ENCODE assay signal across 16 cellular contexts in genomic region chr3:67377299-67377698, GRCh38.
"Had no signal": no experiment of that assay in that cellular context is flagged by ENCODE, and none has a peak within 500 bp of the region (broad histone marks: within the 10 kb centered on the region; RNA-seq: fewer than 3 reads in every experiment).

No MANE protein-coding gene starts in this region.

- H3K4me1 Mint-ChIP-seq: activated CD8-positive, alpha-beta memory T cell treated with anti-CD3 and anti-CD28 coated beads, Interleukin-2, amount 10 ng/mL, durations not matched to agents 7 days and 5 days had no signal

- H3K36me3 ChIP-seq: sigmoid colon had no signal

- DNase-seq: activated CD4-positive, alpha-beta memory T cell treated with anti-CD3 and anti-CD28 coated beads for 36 hours; activated CD4-positive, CD25-positive, alpha-beta regulatory T cell treated with anti-CD3 and anti-CD28 coated beads, Interleukin-2, amount 50 U/mL, for 72 hours; activated CD8-positive, alpha-beta memory T cell treated with anti-CD3 and anti-CD28 coated beads, Interleukin-2, amount 10 ng/mL, durations not matched to agents 7 days and 5 days; activated effector memory CD4-positive, alpha-beta T cell treated with Interleukin-2 at 50 U/mL for 16 hours; activated naive CD4-positive, alpha-beta T cell treated with anti-CD3 and anti-CD28 coated beads, Interleukin-2, amount 50 U/mL, for 16 hours; activated T-cell treated with anti-CD3 and anti-CD28 coated beads, Interleukin-2, amount 50 U/mL, for 24 hours; dermis blood vessel endothelial cell; islet precursor cell; mucosa of descending colon; naive thymus-derived CD8-positive, alpha-beta T cell; pancreas; sigmoid colon; stimulated activated CD4-positive, alpha-beta T cell treated with anti-CD3 and anti-CD28 coated beads, Interleukin-1b, Interleukin-23, amount 100 ng/mL, for 48 hours; stimulated activated naive CD8-positive, alpha-beta T cell treated with anti-CD3 and anti-CD28 coated beads, Interleukin-15, amount 100 ng/mL, for 72 hours; upper lobe of left lung had no signal

- ATAC-seq: activated CD8-positive, alpha-beta memory T cell treated with anti-CD3 and anti-CD28 coated beads, Interleukin-2, amount 10 ng/mL, durations not matched to agents 7 days and 5 days; gastroesophageal sphincter; mucosa of descending colon; naive thymus-derived CD8-positive, alpha-beta T cell; pancreas; stimulated activated naive CD8-positive, alpha-beta T cell treated with anti-CD3 and anti-CD28 coated beads, Interleukin-15, amount 100 ng/mL, for 72 hours had no signal

- H3K4me3 ChIP-seq: gastroesophageal sphincter, mucosa of descending colon, pancreas, sigmoid colon, upper lobe of left lung had no signal

- H3K27me3 Mint-ChIP-seq: activated CD4-positive, alpha-beta memory T cell treated with anti-CD3 and anti-CD28 coated beads for 36 hours; activated CD8-positive, alpha-beta memory T cell treated with anti-CD3 and anti-CD28 coated beads, Interleukin-2, amount 10 ng/mL, durations not matched to agents 7 days and 5 days; activated T-cell treated with anti-CD3 and anti-CD28 coated beads, Interleukin-2, amount 50 U/mL, for 24 hours; naive thymus-derived CD8-positive, alpha-beta T cell; stimulated activated naive CD8-positive, alpha-beta T cell treated with anti-CD3 and anti-CD28 coated beads, Interleukin-15, amount 100 ng/mL, for 72 hours had no signal

- H3K27ac Mint-ChIP-seq: activated CD4-positive, alpha-beta memory T cell treated with anti-CD3 and anti-CD28 coated beads for 36 hours; activated CD8-positive, alpha-beta memory T cell treated with anti-CD3 and anti-CD28 coated beads, Interleukin-2, amount 10 ng/mL, durations not matched to agents 7 days and 5 days; activated T-cell treated with anti-CD3 and anti-CD28 coated beads, Interleukin-2, amount 50 U/mL, for 24 hours; stimulated activated naive CD8-positive, alpha-beta T cell treated with anti-CD3 and anti-CD28 coated beads, Interleukin-15, amount 100 ng/mL, for 72 hours had no signal

- H3K9me3 Mint-ChIP-seq: activated CD4-positive, alpha-beta memory T cell treated with anti-CD3 and anti-CD28 coated beads for 36 hours; activated T-cell treated with anti-CD3 and anti-CD28 coated beads, Interleukin-2, amount 50 U/mL, for 24 hours; stimulated activated naive CD8-positive, alpha-beta T cell treated with anti-CD3 and anti-CD28 coated beads, Interleukin-15, amount 100 ng/mL, for 72 hours had no signal

- H3K9me3 ChIP-seq: gastroesophageal sphincter, mucosa of descending colon, pancreas, sigmoid colon, upper lobe of left lung had no signal

- H3K4me1 ChIP-seq: pancreas had no signal

- H3K27me3 ChIP-seq: gastroesophageal sphincter, pancreas, sigmoid colon, upper lobe of left lung had no signal

- H3K4me3 Mint-ChIP-seq: activated CD4-positive, alpha-beta memory T cell treated with anti-CD3 and anti-CD28 coated beads for 36 hours; activated CD8-positive, alpha-beta memory T cell treated with anti-CD3 and anti-CD28 coated beads, Interleukin-2, amount 10 ng/mL, durations not matched to agents 7 days and 5 days; activated T-cell treated with anti-CD3 and anti-CD28 coated beads, Interleukin-2, amount 50 U/mL, for 24 hours; naive thymus-derived CD8-positive, alpha-beta T cell; stimulated activated naive CD8-positive, alpha-beta T cell treated with anti-CD3 and anti-CD28 coated beads, Interleukin-15, amount 100 ng/mL, for 72 hours had no signal

- H3K27ac ChIP-seq: gastroesophageal sphincter, pancreas, sigmoid colon, upper lobe of left lung had no signal
